ENCODE assay signal across 1 cellular context in genomic region chr9:136964833-136965422, GRCh38.
TF ChIP-seq lines count a peak whose summit lies in the region.

No MANE protein-coding gene starts in this region.

TF ChIP-seq in WTC11, 78 proteins besides CTCF, POLR2A, EP300 and RAD21:
- TF ChIP-seq SP1 (CRISPR knock-in tag; conservative IDR thresholded peaks at IDR 0.05) = no peak
- no peak for TF ChIP-seq ZNF671 (CRISPR knock-in tag; IDR thresholded peaks at IDR 0.05)
- TF ChIP-seq RELA (CRISPR knock-in tag; IDR thresholded peaks at IDR 0.05; ENCODE audit: borderline replicate concordance) = no peak
- TF ChIP-seq TCF7 (CRISPR knock-in tag; IDR thresholded peaks at IDR 0.05; ENCODE audit: low read depth) = no peak
- no peak for TF ChIP-seq ESRRA (CRISPR knock-in tag; IDR thresholded peaks at IDR 0.05; ENCODE audit: borderline replicate concordance)
- TF ChIP-seq ZNF263 (CRISPR knock-in tag; IDR thresholded peaks at IDR 0.05; ENCODE audit: low read depth) = no peak
- no peak for TF ChIP-seq TP53 (CRISPR knock-in tag; IDR thresholded peaks at IDR 0.05)
- no peak for TF ChIP-seq ZNF232 (CRISPR knock-in tag; IDR thresholded peaks at IDR 0.05)
- no peak for TF ChIP-seq ZNF219 (CRISPR knock-in tag; IDR thresholded peaks at IDR 0.05; ENCODE audit: borderline replicate concordance)
- TF ChIP-seq ATF1 (CRISPR knock-in tag; IDR thresholded peaks at IDR 0.05) = no peak
- TF ChIP-seq JAZF1 (CRISPR knock-in tag; IDR thresholded peaks at IDR 0.05) = no peak
- TF ChIP-seq OVOL2 (CRISPR knock-in tag; IDR thresholded peaks at IDR 0.05; ENCODE audit: borderline replicate concordance) = no peak
- TF ChIP-seq ZNF138 (CRISPR knock-in tag; conservative IDR thresholded peaks at IDR 0.05) = no peak
- no peak for TF ChIP-seq GABPB1 (CRISPR knock-in tag; IDR thresholded peaks at IDR 0.05)
